Comparison of ENCODE assay signal across 21 cellular contexts in the genomic region with DNA sequence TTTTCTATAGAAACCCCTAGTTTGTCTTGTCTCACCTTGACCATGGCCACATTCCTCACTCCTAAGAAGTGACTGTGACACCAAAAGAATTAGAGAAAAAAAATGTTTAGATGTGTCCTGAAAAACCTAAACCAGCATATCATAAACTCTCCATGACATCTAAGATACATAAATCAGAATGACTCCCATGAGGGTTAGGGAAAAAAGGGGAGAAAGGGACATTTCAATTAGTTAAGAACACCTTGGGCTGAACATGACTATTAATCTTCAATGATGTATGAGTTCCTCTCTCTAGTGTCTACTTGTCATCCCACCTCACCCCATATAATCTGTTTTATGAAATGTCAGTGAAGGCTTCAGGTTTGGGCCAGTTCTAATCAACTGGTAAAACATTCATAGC. TPM values are rescaled to one million over a fixed set of nuclear protein-coding genes. Genes with fewer than 3 reads are reported as not detected.
DNase-seq lines count a peak whose midpoint lies in the region; ATAC-seq, FAIRE-seq and TF ChIP-seq lines count a peak whose summit lies in the region.
"Had no signal": no experiment of that assay in that cellular context is flagged by ENCODE, and none has a peak within 500 bp of the region (broad histone marks: within the 10 kb centered on the region; RNA-seq: fewer than 3 reads in every experiment).

No MANE protein-coding gene starts in this region.

- H3K9me3 Mint-ChIP-seq in activated T-cell treated with anti-CD3 and anti-CD28 coated beads, Interleukin-2, amount 50 U/mL, for 72 hours, result peaks cover 11% of the 10 kb centered on the region in 2 donors
- H3K9me3 Mint-ChIP-seq in activated T-cell treated with anti-CD3 and anti-CD28 coated beads, Interleukin-2, amount 50 U/mL, for 4 hours, result peaks cover 11% of the 10 kb centered on the region
- peaks cover 0 to 6% (median 0%) of the 10 kb centered on the region in 7 donors for H3K9me3 Mint-ChIP-seq in CD4-positive, CD25-positive, alpha-beta regulatory T cell
- H3K9me3 Mint-ChIP-seq: CD8-positive, alpha-beta T cell; H9; IgD-negative memory B cell had no signal

- no peak overlapping the region for H2AFZ ChIP-seq in K562 (ENCODE audit: low read depth, low read length)

- CTCF ChIA-PET in HEK293T (lab: Yijun Ruan, JAX), result no interaction called here
- CTCF ChIA-PET in K562 (lab: Yijun Ruan, JAX; ENCODE audit: low intra/inter-chr PET ratio), result no interaction called here

- H3K4me3 ChIP-seq in CD4-positive, CD25-positive, alpha-beta regulatory T cell (ENCODE audit: low read depth, low read length), result no peak overlapping the region
- no peak overlapping the region for H3K4me3 ChIP-seq in K562
- no peak overlapping the region for H3K4me3 ChIP-seq in left ventricle myocardium inferior
- H3K4me3 ChIP-seq: BLaER1, GM12878 had no signal

- in situ Hi-C loops in K562 (cut with MboI), result no loop called here

- H3K9ac ChIP-seq in K562 (ENCODE audit: insufficient read depth in 1 of 2, low read depth in 2 of 2, low read length in 2 of 2), result no peak overlapping the region
- H3K9ac ChIP-seq: BLaER1 had no signal

- TF ChIP-seq RAD21 in K562 (CRISPR knock-in tag; conservative IDR thresholded peaks at IDR 0.05 in 1 of 2, IDR thresholded peaks at IDR 0.05 in 1 of 2), result no peak

- no peak for TF ChIP-seq CTCF in K562 (IDR thresholded peaks at IDR 0.05 in 2 of 3, conservative IDR thresholded peaks at IDR 0.05 in 1 of 3; ENCODE audit: insufficient read depth in 2 of 3, low read depth in 1 of 3, low read length in 3 of 3)
- TF ChIP-seq CTCF in left ventricle myocardium inferior (IDR thresholded peaks at IDR 0.05; ENCODE audit: borderline replicate concordance), result no peak

- intact Hi-C loops in K562 (cut with micrococcal nuclease), result no loop called here
- intact Hi-C loops in left ventricle myocardium inferior (cut with micrococcal nuclease), result no loop called here

- no peaks in the 10 kb centered on the region for H3K9me3 ChIP-seq in CD4-positive, CD25-positive, alpha-beta regulatory T cell (ENCODE audit: control insufficient read depth in 2 of 2, low read length in 2 of 2)
- H3K9me3 ChIP-seq in K562 (replicated peaks; ENCODE audit: control insufficient read depth, insufficient read depth, low read depth, low read length), result no peaks in the 10 kb centered on the region
- no peaks in the 10 kb centered on the region for H3K9me3 ChIP-seq in left ventricle myocardium inferior (replicated peaks)
- H3K9me3 ChIP-seq: BLaER1 had no signal

- no peaks in the 10 kb centered on the region for H3K27me3 Mint-ChIP-seq in activated T-cell treated with anti-CD3 and anti-CD28 coated beads, Interleukin-2, amount 50 U/mL, for 72 hours (ENCODE audit: low read depth)
- no peaks in the 10 kb centered on the region for H3K27me3 Mint-ChIP-seq in activated T-cell treated with anti-CD3 and anti-CD28 coated beads, Interleukin-2, amount 50 U/mL, for 4 hours (ENCODE audit: low read depth)
- no peaks in the 10 kb centered on the region for H3K27me3 Mint-ChIP-seq in CD4-positive, CD25-positive, alpha-beta regulatory T cell
- H3K27me3 Mint-ChIP-seq: IgD-negative memory B cell had no signal

- H3K9me1 ChIP-seq in K562 (ENCODE audit: control insufficient read depth, insufficient read depth, low read length), result no peaks in the 10 kb centered on the region

- POLR2A ChIA-PET in HEK293T (lab: Yijun Ruan, JAX) (interaction anchor here (1.1 to 1.2 kb wide), 2 partner anchors 30 to 31 kb away, joined by 3 to 4 read pairs; a partner anchor contains a TSS), K562 (lab: Yijun Ruan, JAX) (interaction anchor here (0.6 to 0.9 kb wide), 2 partner anchors 13 to 21 kb away, joined by 3 to 4 read pairs; no protein-coding TSS in a partner anchor)

- ATAC-seq in activated T-cell treated with anti-CD3 and anti-CD28 coated beads, Interleukin-2, amount 50 U/mL, for 72 hours (replicated peaks in 1 of 2), result no peak
- no peak for ATAC-seq in activated T-cell treated with anti-CD3 and anti-CD28 coated beads, Interleukin-2, amount 50 U/mL, for 4 hours
- no peak for ATAC-seq in CD4-positive, CD25-positive, alpha-beta regulatory T cell (ENCODE audit: low read depth in 2 of 2)
- ATAC-seq in K562, result no peak
- no peak for ATAC-seq in GM19455 (IDR thresholded peaks at IDR 0.05; ENCODE audit: unreplicated experiment)
- ATAC-seq: CD8-positive, alpha-beta T cell; GM12878; HepG2 had no signal

- TF ChIP-seq EP300 in K562 (IDR thresholded peaks at IDR 0.05; ENCODE audit: low read length), result no peak

- no TSS peak for BruUV-seq in K562 (replicated peaks; lab: Mats Ljungman, UMichigan)

- no peaks in the 10 kb centered on the region for H4K20me1 ChIP-seq in K562 (replicated peaks; ENCODE audit: control insufficient read depth, insufficient read depth, low read length)

- H3K27me3 ChIP-seq in CD4-positive, CD25-positive, alpha-beta regulatory T cell (ENCODE audit: control insufficient read depth, insufficient read depth, low read length), result no peaks in the 10 kb centered on the region
- H3K27me3 ChIP-seq in K562 (ENCODE audit: control insufficient read depth in 2 of 2, insufficient read depth in 2 of 2, low read length in 2 of 2) (no peaks in the 10 kb centered on the region), left ventricle myocardium inferior (ENCODE audit: low read depth) (no peaks in the 10 kb centered on the region)
- H3K27me3 ChIP-seq: BLaER1 had no signal

- no peak for DNase-seq in activated T-cell treated with anti-CD3 and anti-CD28 coated beads, Interleukin-2, amount 50 U/mL, for 72 hours
- DNase-seq in activated T-cell treated with anti-CD3 and anti-CD28 coated beads, Interleukin-2, amount 50 U/mL, for 4 hours, result no peak
- DNase-seq in CD4-positive, CD25-positive, alpha-beta regulatory T cell, result no peak
- DNase-seq in HEK293T (ENCODE audit: extremely low spot score), result no peak
- DNase-seq in K562 (ENCODE audit: extremely low read depth in 1 of 4, low spot score in 3 of 4), result no peak
- no peak for DNase-seq in DMS153 treated with DMSO at 0.1 percent for 48 hours (lab: John Stamatoyannopoulos, UW; ENCODE audit: unreplicated experiment)
- no peak for DNase-seq in left ventricle myocardium inferior
- DNase-seq: Calu3; CD8-positive, alpha-beta T cell; DMS53; DND-41; EL; H9 had no signal

- FAIRE-seq in K562 (lab: Jason Lieb, UNC), result no peak
- FAIRE-seq: A204.1, GM12878, H1, HepG2 had no signal

- peaks cover 51% of the 10 kb centered on the region for H3K4me1 Mint-ChIP-seq in activated T-cell treated with anti-CD3 and anti-CD28 coated beads, Interleukin-2, amount 50 U/mL, for 72 hours (ENCODE audit: low read depth)
- H3K4me1 Mint-ChIP-seq in activated T-cell treated with anti-CD3 and anti-CD28 coated beads, Interleukin-2, amount 50 U/mL, for 4 hours (ENCODE audit: low read depth), result peaks cover 64% of the 10 kb centered on the region
- peaks cover 43 to 73% (median 56%) of the 10 kb centered on the region in 4 donors for H3K4me1 Mint-ChIP-seq in CD4-positive, CD25-positive, alpha-beta regulatory T cell

- no peak overlapping the region for H3K4me3 Mint-ChIP-seq in activated T-cell treated with anti-CD3 and anti-CD28 coated beads, Interleukin-2, amount 50 U/mL, for 72 hours
- H3K4me3 Mint-ChIP-seq in activated T-cell treated with anti-CD3 and anti-CD28 coated beads, Interleukin-2, amount 50 U/mL, for 4 hours, result no peak overlapping the region
- H3K4me3 Mint-ChIP-seq in CD4-positive, CD25-positive, alpha-beta regulatory T cell, result no peak overlapping the region
- H3K4me3 Mint-ChIP-seq: CD14-positive monocyte; CD8-positive, alpha-beta T cell; H9; IgD-negative memory B cell had no signal

- no peak overlapping the region for H3K27ac ChIP-seq in CD4-positive, CD25-positive, alpha-beta regulatory T cell (ENCODE audit: insufficient read depth, low read length, poor library complexity, severe bottlenecking)
- no peak overlapping the region for H3K27ac ChIP-seq in K562 (ENCODE audit: extremely low read depth, low read depth, low read length)
- no peak overlapping the region for H3K27ac ChIP-seq in left ventricle myocardium inferior (replicated peaks)
- H3K27ac ChIP-seq: BLaER1 had no signal

- H3K27ac Mint-ChIP-seq in activated T-cell treated with anti-CD3 and anti-CD28 coated beads, Interleukin-2, amount 50 U/mL, for 72 hours, result peak overlapping the region; percentile 8
- peak overlapping the region in 2 of 3 donors; percentile 2 to 4 for H3K27ac Mint-ChIP-seq in CD4-positive, CD25-positive, alpha-beta regulatory T cell
- H3K27ac Mint-ChIP-seq: CD14-positive monocyte, H9, IgD-negative memory B cell had no signal

- no peaks in the 10 kb centered on the region for H3K4me1 ChIP-seq in CD4-positive, CD25-positive, alpha-beta regulatory T cell (ENCODE audit: control insufficient read depth, insufficient read depth, low read length, poor library complexity, severe bottlenecking)
- H3K4me1 ChIP-seq in K562 (replicated peaks in 1 of 2; ENCODE audit: control insufficient read depth in 2 of 2, insufficient read depth in 2 of 2, low read length in 2 of 2), result peaks cover 0 to 4% of the 10 kb centered on the region in 2 experiments; a peak in 2 of 5 replicates
- H3K4me1 ChIP-seq in left ventricle myocardium inferior, result peaks cover 46% of the 10 kb centered on the region
- H3K4me1 ChIP-seq: BLaER1 had no signal

- peaks cover 17 to 18% of the 10 kb centered on the region in 2 donors for H3K36me3 Mint-ChIP-seq in activated T-cell treated with anti-CD3 and anti-CD28 coated beads, Interleukin-2, amount 50 U/mL, for 72 hours (ENCODE audit: insufficient read depth in 2 of 2)
- H3K36me3 Mint-ChIP-seq in activated T-cell treated with anti-CD3 and anti-CD28 coated beads, Interleukin-2, amount 50 U/mL, for 4 hours (ENCODE audit: insufficient read depth), result peaks cover 36% of the 10 kb centered on the region
- peaks cover 27% of the 10 kb centered on the region for H3K36me3 Mint-ChIP-seq in CD4-positive, CD25-positive, alpha-beta regulatory T cell

- no peak overlapping the region for H3K4me2 ChIP-seq in K562 (ENCODE audit: insufficient read depth, low read length)
- H3K4me2 ChIP-seq: BLaER1 had no signal

- no peak for TF ChIP-seq POLR2A in K562 (conservative IDR thresholded peaks at IDR 0.05)

- H3K36me3 ChIP-seq in CD4-positive, CD25-positive, alpha-beta regulatory T cell (ENCODE audit: control insufficient read depth, insufficient read depth, low read length), result peaks cover 2% of the 10 kb centered on the region
- H3K36me3 ChIP-seq in K562 (ENCODE audit: control insufficient read depth, insufficient read depth, low read length) (no peaks in the 10 kb centered on the region), left ventricle myocardium inferior (no peaks in the 10 kb centered on the region)

- H3K79me2 ChIP-seq in K562 (ENCODE audit: control insufficient read depth, insufficient read depth, low read length), result no peaks in the 10 kb centered on the region

RNA-seq across cellular contexts. Expression of a gene that starts 31.1 kb away (rescaled TPM):
- 10 to 100 TPM; 28.1 to 39.2 TPM for total RNA-seq in activated T-cell treated with anti-CD3 and anti-CD28 coated beads, Interleukin-2, amount 50 U/mL, for 72 hours
- 1 to 10 TPM; 6.3 to 9.5 (median 7.4) TPM for total RNA-seq in activated T-cell treated with anti-CD3 and anti-CD28 coated beads, Interleukin-2, amount 50 U/mL, for 4 hours
- 52.0 TPM for total RNA-seq in CD4-positive, CD25-positive, alpha-beta regulatory T cell
- polyA plus RNA-seq in CD4-positive, CD25-positive, alpha-beta regulatory T cell, result 1 to 10 TPM; 3.2 to 4.9 (median 4.0) TPM
- 15.5 and 30.7 TPM in 2 replicates for total RNA-seq in K562 (2011; cell fraction: chromatin; rRNA removed; ENCODE audit: low replicate concordance)
- total RNA-seq in K562 (2011; cell fraction: nucleolus; rRNA removed), result 5.2 and 9.6 TPM in 2 replicates
- total RNA-seq in K562 (2011; cell fraction: nucleoplasm; rRNA removed), result 11.7 and 17.5 TPM in 2 replicates
- total RNA-seq in K562 (2014; rRNA removed) (7.4 and 8.4 TPM in 2 replicates), K562 (2014; rRNA removed; fragmentation: Illumina TruSeq; extraction: Trizol) (7.0 and 8.2 TPM in 2 replicates), K562 (2015; rRNA removed; fragmentation: Illumina TruSeq; extraction: Trizol) (3.5 and 4.1 TPM in 2 replicates), K562 (2021) (7.6 and 7.8 TPM in 2 replicates), left ventricle myocardium inferior (8.2 TPM)
- polyA plus RNA-seq in K562 (2011; rRNA removed) (6.4 and 7.6 TPM in 2 replicates), K562 (2014; fragmentation: Illumina TruSeq; extraction: Trizol) (8.3 and 10.3 TPM in 2 replicates), K562 (2014; fragmentation: Nextera tagmentation; extraction: Ambion mirVana) (1 to 10 TPM in 1 of 2 experiments, under 1 TPM in 1; 0.90 to 1.3 TPM), K562 (2014; rRNA removed) (4.4 and 6.7 TPM in 2 replicates)
- polyA plus RNA-seq in K562 (2011; cell fraction: cytosol; rRNA removed), result 2.1 and 3.7 TPM in 2 replicates
- 15.0 and 21.3 TPM in 2 replicates for polyA plus RNA-seq in K562 (2011; cell fraction: nucleus; rRNA removed)
- 2.9 and 5.2 TPM in 2 replicates for polyA plus RNA-seq in K562 (2012)
- 21.0 and 23.1 TPM in 2 replicates for polyA minus RNA-seq in K562 (2011; rRNA and poly(A)+ RNA removed)
- polyA minus RNA-seq in K562 (2011; cell fraction: cytosol; rRNA and poly(A)+ RNA removed), result 7.3 and 9.8 TPM in 2 replicates
- 9.2 and 16.3 TPM in 2 replicates for polyA minus RNA-seq in K562 (2011; cell fraction: nucleus; rRNA and poly(A)+ RNA removed)
